In the genomic region with DNA sequence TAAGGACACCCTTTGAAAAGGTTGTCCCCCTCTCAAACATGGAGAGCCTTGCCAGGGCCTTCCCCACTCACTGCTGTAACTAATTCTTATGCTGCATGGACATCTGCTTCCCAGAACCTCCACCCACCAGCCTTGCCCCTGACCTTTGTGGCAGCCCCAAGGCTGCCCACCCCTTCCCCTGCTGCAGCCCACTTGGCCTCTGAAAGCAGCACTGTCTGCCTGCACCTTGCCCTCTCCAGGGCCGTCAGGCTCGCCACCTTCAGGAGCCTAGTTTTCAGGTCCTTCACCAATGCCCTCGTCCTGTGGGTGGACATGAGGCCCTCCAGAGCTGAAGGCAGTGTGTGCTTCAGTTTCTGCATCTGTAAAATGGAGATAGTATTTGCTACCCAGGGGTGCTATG, we compare ENCODE assay signal across 15 cellular contexts. TPM values are rescaled to one million over a fixed set of nuclear protein-coding genes. Genes with fewer than 3 reads are reported as not detected.
A peak's percentile ranks its signal among the peaks of the same experiment; 100 is the strongest.
DNase-seq lines count a peak whose midpoint lies in the region; ATAC-seq and TF ChIP-seq lines count a peak whose summit lies in the region.
"Had no signal": no experiment of that assay in that cellular context is flagged by ENCODE, and none has a peak within 500 bp of the region (broad histone marks: within the 10 kb centered on the region; RNA-seq: fewer than 3 reads in every experiment).

No MANE protein-coding gene starts in this region.

- H3K27me3 ChIP-seq in breast epithelium = no peaks in the 10 kb centered on the region
- no peaks in the 10 kb centered on the region for H3K27me3 ChIP-seq in CD8-positive, alpha-beta T cell (ENCODE audit: insufficient read depth, low read length)
- H3K27me3 ChIP-seq: Peyer's patch had no signal

- H3K36me3 Mint-ChIP-seq in activated naive CD8-positive, alpha-beta T cell = peaks cover 3% of the 10 kb centered on the region
- H3K36me3 Mint-ChIP-seq in activated naive CD8-positive, alpha-beta T cell treated with anti-CD3 and anti-CD28 coated beads, Interleukin-2, amount 50 U/mL, for 24 hours (ENCODE audit: low read depth) = peaks cover 14% of the 10 kb centered on the region
- H3K36me3 Mint-ChIP-seq in T-cell (peaks cover 12% of the 10 kb centered on the region), type B pancreatic cell (no peaks in the 10 kb centered on the region)
- H3K36me3 Mint-ChIP-seq in naive thymus-derived CD8-positive, alpha-beta T cell = peaks cover 8 to 15% (median 11%) of the 10 kb centered on the region in 3 donors
- peaks cover 14% of the 10 kb centered on the region for H3K36me3 Mint-ChIP-seq in CD8-positive, alpha-beta T cell

- no peak for ATAC-seq in activated naive CD8-positive, alpha-beta T cell treated with anti-CD3 and anti-CD28 coated beads, Interleukin-2, amount 50 U/mL, for 24 hours
- ATAC-seq in T-cell (replicated peaks in 1 of 4) (no peak), HG03025 (IDR thresholded peaks at IDR 0.05; ENCODE audit: low FRiP score, unreplicated experiment) (no peak)
- no peak for ATAC-seq in naive thymus-derived CD8-positive, alpha-beta T cell
- no peak for ATAC-seq in CD8-positive, alpha-beta T cell
- ATAC-seq: K562 had no signal

- intact Hi-C loops in breast epithelium (cut with DNase I; ENCODE audit: low total_unique reads) = no loop called here
- intact Hi-C loops in CD8-positive, alpha-beta T cell (cut with DNase I, micrococcal nuclease) = no loop called here

- H3K27ac ChIP-seq in breast epithelium = no peak overlapping the region
- H3K27ac ChIP-seq in CD8-positive, alpha-beta T cell (ENCODE audit: low read depth, low read length) = no peak overlapping the region
- H3K27ac ChIP-seq: Peyer's patch had no signal

- POLR2A ChIA-PET in T-cell (lab: Charles Lee) = no interaction called here
- POLR2A ChIA-PET in naive thymus-derived CD8-positive, alpha-beta T cell (lab: Charles Lee) = interaction anchor here (0.5 to 3.0 kb wide), 4 partner anchors 26 to 721 kb away, joined by 3 to 17 read pairs (median 4); no protein-coding TSS in a partner anchor
- POLR2A ChIA-PET in CD8-positive, alpha-beta T cell (lab: Charles Lee) = interaction anchor here (1.5 kb wide), 1 partner anchor 57 kb away, joined by 4 read pairs; the partner anchor contains the start of gene MAPK3

- no peaks in the 10 kb centered on the region for H3K9me3 Mint-ChIP-seq in activated naive CD8-positive, alpha-beta T cell (ENCODE audit: low read depth)
- H3K9me3 Mint-ChIP-seq in activated naive CD8-positive, alpha-beta T cell treated with anti-CD3 and anti-CD28 coated beads, Interleukin-2, amount 50 U/mL, for 24 hours = no peaks in the 10 kb centered on the region
- H3K9me3 Mint-ChIP-seq in T-cell = no peaks in the 10 kb centered on the region
- H3K9me3 Mint-ChIP-seq in naive thymus-derived CD8-positive, alpha-beta T cell = peaks cover 0 to 3% (median 0%) of the 10 kb centered on the region in 9 donors
- no peaks in the 10 kb centered on the region for H3K9me3 Mint-ChIP-seq in type B pancreatic cell
- no peaks in the 10 kb centered on the region for H3K9me3 Mint-ChIP-seq in CD8-positive, alpha-beta T cell

- CTCF ChIA-PET in T-cell (lab: Charles Lee) = interaction anchor here (0.6 to 0.7 kb wide), 7 partner anchors 35 to 501 kb away, joined by 3 to 10 read pairs (median 5); partner anchors contain the start of gene DCTPP1 (in 1 of the 2)
- CTCF ChIA-PET in CD8-positive, alpha-beta T cell (lab: Charles Lee) = interaction anchor here (1.0 kb wide), 1 partner anchor 112 kb away, joined by 4 read pairs; no protein-coding TSS in a partner anchor

- H3K4me1 Mint-ChIP-seq in activated naive CD8-positive, alpha-beta T cell (ENCODE audit: low read depth) = peaks cover 12% of the 10 kb centered on the region
- peaks cover 21% of the 10 kb centered on the region for H3K4me1 Mint-ChIP-seq in activated naive CD8-positive, alpha-beta T cell treated with anti-CD3 and anti-CD28 coated beads, Interleukin-2, amount 50 U/mL, for 24 hours
- H3K4me1 Mint-ChIP-seq in T-cell (peaks cover 10 to 22% (median 16%) of the 10 kb centered on the region in 3 donors), type B pancreatic cell (ENCODE audit: unreplicated experiment) (peaks cover 5% of the 10 kb centered on the region)
- peaks cover 6 to 26% (median 15%) of the 10 kb centered on the region in 4 donors for H3K4me1 Mint-ChIP-seq in naive thymus-derived CD8-positive, alpha-beta T cell
- H3K4me1 Mint-ChIP-seq in CD8-positive, alpha-beta T cell (ENCODE audit: low read depth) = peaks cover 18% of the 10 kb centered on the region

- H3K4me3 Mint-ChIP-seq in activated naive CD8-positive, alpha-beta T cell = peak overlapping the region; percentile 35
- H3K4me3 Mint-ChIP-seq in activated naive CD8-positive, alpha-beta T cell treated with anti-CD3 and anti-CD28 coated beads, Interleukin-2, amount 50 U/mL, for 24 hours = no peak overlapping the region
- H3K4me3 Mint-ChIP-seq in T-cell = no peak overlapping the region
- peak overlapping the region in 1 of 10 donors; percentile 43 for H3K4me3 Mint-ChIP-seq in naive thymus-derived CD8-positive, alpha-beta T cell
- peak overlapping the region; percentile 37 for H3K4me3 Mint-ChIP-seq in type B pancreatic cell
- no peak overlapping the region for H3K4me3 Mint-ChIP-seq in CD8-positive, alpha-beta T cell

- H3K27me3 Mint-ChIP-seq in activated naive CD8-positive, alpha-beta T cell = no peaks in the 10 kb centered on the region
- H3K27me3 Mint-ChIP-seq in activated naive CD8-positive, alpha-beta T cell treated with anti-CD3 and anti-CD28 coated beads, Interleukin-2, amount 50 U/mL, for 24 hours = no peaks in the 10 kb centered on the region
- H3K27me3 Mint-ChIP-seq in T-cell (no peaks in the 10 kb centered on the region), type B pancreatic cell (no peaks in the 10 kb centered on the region)
- no peaks in the 10 kb centered on the region for H3K27me3 Mint-ChIP-seq in naive thymus-derived CD8-positive, alpha-beta T cell
- H3K27me3 Mint-ChIP-seq in CD8-positive, alpha-beta T cell (ENCODE audit: low read depth) = no peaks in the 10 kb centered on the region

- H3K4me1 ChIP-seq in breast epithelium = no peaks in the 10 kb centered on the region
- peaks cover 9% of the 10 kb centered on the region for H3K4me1 ChIP-seq in CD8-positive, alpha-beta T cell (ENCODE audit: insufficient read depth, low read length)

- DNase-seq in activated naive CD8-positive, alpha-beta T cell treated with anti-CD3 and anti-CD28 coated beads, Interleukin-2, amount 50 U/mL, for 24 hours = no peak
- DNase-seq in T-cell (no peak), type B pancreatic cell (ENCODE audit: extremely low spot score, unreplicated experiment) (no peak), breast epithelium (ENCODE audit: low spot score in 2 of 2) (no peak)
- no peak for DNase-seq in naive thymus-derived CD8-positive, alpha-beta T cell
- DNase-seq in CD8-positive, alpha-beta T cell = no peak
- DNase-seq: DMS79; NCI-H1694 treated with DMSO at 0.1 percent for 48 hours; NCI-H510A; NCI-H748 treated with DMSO at 0.1 percent for 48 hours; NK-92 treated with Interleukin-12 subunit alpha and Interleukin-12 subunit beta, amount 100 ng/mL, for 24 hours; Peyer's patch had no signal

- H3K4me3 ChIP-seq in breast epithelium = no peak overlapping the region
- no peak overlapping the region for H3K4me3 ChIP-seq in CD8-positive, alpha-beta T cell (ENCODE audit: low read depth, low read length)
- H3K4me3 ChIP-seq: K562, Peyer's patch had no signal

- no peaks in the 10 kb centered on the region for H3K9me3 ChIP-seq in breast epithelium
- no peaks in the 10 kb centered on the region for H3K9me3 ChIP-seq in CD8-positive, alpha-beta T cell (ENCODE audit: low read length)
- H3K9me3 ChIP-seq: Peyer's patch had no signal

- TF ChIP-seq CTCF in type B pancreatic cell (conservative IDR thresholded peaks at IDR 0.05) (no peak), breast epithelium (IDR thresholded peaks at IDR 0.05) (no peak)
- TF ChIP-seq CTCF in CD8-positive, alpha-beta T cell (IDR thresholded peaks at IDR 0.05) = no peak

- H3K27ac Mint-ChIP-seq in activated naive CD8-positive, alpha-beta T cell = peak overlapping the region; percentile 50
- H3K27ac Mint-ChIP-seq in activated naive CD8-positive, alpha-beta T cell treated with anti-CD3 and anti-CD28 coated beads, Interleukin-2, amount 50 U/mL, for 24 hours = no peak overlapping the region
- H3K27ac Mint-ChIP-seq in T-cell = peak overlapping the region; percentile 33 to 78
- peak overlapping the region in 8 of 10 donors; percentile 43 to 77 (median 73) for H3K27ac Mint-ChIP-seq in naive thymus-derived CD8-positive, alpha-beta T cell
- H3K27ac Mint-ChIP-seq in type B pancreatic cell = no peak overlapping the region
- H3K27ac Mint-ChIP-seq in CD8-positive, alpha-beta T cell = no peak overlapping the region

- no peak for TF ChIP-seq POLR2A in breast epithelium (IDR thresholded peaks at IDR 0.05)

- H3K36me3 ChIP-seq in breast epithelium = no peaks in the 10 kb centered on the region
- H3K36me3 ChIP-seq in CD8-positive, alpha-beta T cell (ENCODE audit: insufficient read depth, low read length) = peaks cover 16% of the 10 kb centered on the region
- H3K36me3 ChIP-seq: Peyer's patch had no signal

RNA-seq across cellular contexts. Expression of gene CORO1A, which starts 2.7 kb away (rescaled TPM):
- total RNA-seq in T-cell (1,000 to 10,000 TPM in 2 of 5 donors, 100 to 1,000 TPM in 3; 708 to 1,286 (median 987) TPM), type B pancreatic cell (ENCODE audit: low replicate concordance) (10.8 and 21.3 TPM in 2 replicates), breast epithelium (10 to 100 TPM; 24.4 to 30.9 (median 24.9) TPM)
- total RNA-seq in naive thymus-derived CD8-positive, alpha-beta T cell = 100 to 1,000 TPM; 881 to 897 TPM
- polyA plus RNA-seq in naive thymus-derived CD8-positive, alpha-beta T cell = 1,000 to 10,000 TPM; 1,262 to 1,424 (median 1,364) TPM
- total RNA-seq in CD8-positive, alpha-beta T cell = 100 to 1,000 TPM; 352 to 364 TPM

RNA-seq across cellular contexts. Expression of gene BOLA2B, which starts 12.7 kb away (rescaled TPM):
- 100 to 1,000 TPM in 3 of 5 donors, 10 to 100 TPM in 2; 47.0 to 115 (median 100) TPM for total RNA-seq in T-cell
- total RNA-seq in naive thymus-derived CD8-positive, alpha-beta T cell = 10 to 100 TPM; 66.6 to 73.1 TPM
- 100 to 1,000 TPM; 225 to 251 (median 237) TPM for polyA plus RNA-seq in naive thymus-derived CD8-positive, alpha-beta T cell
- total RNA-seq in type B pancreatic cell (ENCODE audit: low replicate concordance) = 82.9 and 148 TPM in 2 replicates
- 100 to 1,000 TPM; 125 to 267 (median 258) TPM for total RNA-seq in breast epithelium
- total RNA-seq in CD8-positive, alpha-beta T cell = 10 to 100 TPM; 55.5 to 56.2 TPM

RNA-seq across cellular contexts. Expression of gene SLX1A, which starts 12.9 kb away (rescaled TPM):
- total RNA-seq in T-cell (100 to 1,000 TPM in 2 of 5 donors, 10 to 100 TPM in 3; 31.6 to 114 (median 86.4) TPM), type B pancreatic cell (ENCODE audit: low replicate concordance) (27.6 and 28.0 TPM in 2 replicates), breast epithelium (10 to 100 TPM; 27.4 to 59.0 (median 34.7) TPM)
- 10 to 100 TPM; 32.5 to 47.1 TPM for total RNA-seq in naive thymus-derived CD8-positive, alpha-beta T cell
- 10 to 100 TPM; 35.6 to 60.2 (median 44.2) TPM for polyA plus RNA-seq in naive thymus-derived CD8-positive, alpha-beta T cell
- total RNA-seq in CD8-positive, alpha-beta T cell = 10 to 100 TPM; 22.7 to 23.1 TPM

RNA-seq across cellular contexts. Expression of gene SULT1A3, which starts 18.3 kb away (rescaled TPM):
- total RNA-seq in T-cell (10 to 100 TPM; 25.8 to 42.6 (median 30.8) TPM), type B pancreatic cell (ENCODE audit: low replicate concordance) (27.7 and 33.0 TPM in 2 replicates), breast epithelium (10 to 100 TPM; 12.3 to 27.0 (median 15.7) TPM)
- total RNA-seq in naive thymus-derived CD8-positive, alpha-beta T cell = 10 to 100 TPM; 26.9 to 29.4 TPM
- 1 to 10 TPM in 1 of 3 donors, under 1 TPM in 1, not detected in 1; 0.47 to 1.3 TPM for polyA plus RNA-seq in naive thymus-derived CD8-positive, alpha-beta T cell
- total RNA-seq in CD8-positive, alpha-beta T cell = 10 to 100 TPM; 15.1 to 17.8 TPM

RNA-seq across cellular contexts. Expression of gene MAPK3, which starts 57.7 kb away (rescaled TPM):
- 10 to 100 TPM; 55.5 to 76.0 (median 63.2) TPM for total RNA-seq in T-cell
- total RNA-seq in naive thymus-derived CD8-positive, alpha-beta T cell = 10 to 100 TPM; 61.8 to 64.7 TPM
- 1 to 10 TPM; 6.7 to 7.8 (median 7.8) TPM for polyA plus RNA-seq in naive thymus-derived CD8-positive, alpha-beta T cell
- total RNA-seq in type B pancreatic cell (ENCODE audit: low replicate concordance) = 79.6 and 88.0 TPM in 2 replicates
- total RNA-seq in breast epithelium = 10 to 100 TPM; 46.5 to 82.1 (median 67.5) TPM
- total RNA-seq in CD8-positive, alpha-beta T cell = 10 to 100 TPM; 33.4 to 39.4 TPM

Comparison
In these comparisons a context has a peak if more than half of its experiments do, and no peak if none do; other contexts are left out.
1. H3K27ac Mint-ChIP-seq: peak in activated naive CD8-positive, alpha-beta T cell (single experiment), T-cell (2 of 2) and naive thymus-derived CD8-positive, alpha-beta T cell (8 of 10); none in activated naive CD8-positive, alpha-beta T cell treated with anti-CD3 and anti-CD28 coated beads, Interleukin-2, amount 50 U/mL, for 24 hours (single experiment), type B pancreatic cell (single experiment) and CD8-positive, alpha-beta T cell (single experiment).
2. H3K4me3 Mint-ChIP-seq: peak in activated naive CD8-positive, alpha-beta T cell (single experiment) and type B pancreatic cell (single experiment); none in activated naive CD8-positive, alpha-beta T cell treated with anti-CD3 and anti-CD28 coated beads, Interleukin-2, amount 50 U/mL, for 24 hours (single experiment), T-cell (0 of 3) and CD8-positive, alpha-beta T cell (single experiment).
3. RNA of gene CORO1A, which starts 2.7 kb away (total RNA-seq): 708 to 1,286 TPM in T-cell, 881 to 897 TPM in naive thymus-derived CD8-positive, alpha-beta T cell and 352 to 364 TPM in CD8-positive, alpha-beta T cell; 24.4 to 30.9 TPM in breast epithelium and 10.8 to 21.3 TPM in type B pancreatic cell; every median in the first group is over 10 times any median in the second.
4. POLR2A ChIA-PET loops: an anchor here in naive thymus-derived CD8-positive, alpha-beta T cell (0.5 to 3.0 kb wide) and CD8-positive, alpha-beta T cell (1.5 kb wide); none called in T-cell.